Comparison of ENCODE assay signal across 15 cellular contexts in genomic region chr15:41577863-41578735, GRCh38. TPM values are rescaled to one million over a fixed set of nuclear protein-coding genes. Genes with fewer than 3 reads are reported as not detected.
DNase-seq lines count a peak whose midpoint lies in the region; ATAC-seq and TF ChIP-seq lines count a peak whose summit lies in the region.
"Had no signal": no experiment of that assay in that cellular context is flagged by ENCODE, and none has a peak within 500 bp of the region (broad histone marks: within the 10 kb centered on the region; RNA-seq: fewer than 3 reads in every experiment).

No MANE protein-coding gene starts in this region.

- no peaks in the 10 kb centered on the region for H3K27me3 ChIP-seq in gastroesophageal sphincter
- H3K27me3 ChIP-seq: brain microvascular endothelial cell had no signal

- H3K9me3 Mint-ChIP-seq in osteocyte (ENCODE audit: unreplicated experiment) = no peaks in the 10 kb centered on the region
- H3K9me3 Mint-ChIP-seq: naive thymus-derived CD8-positive, alpha-beta T cell had no signal

- H3K27ac Mint-ChIP-seq in osteocyte (ENCODE audit: unreplicated experiment) = peak overlapping the region; percentile 23
- H3K27ac Mint-ChIP-seq: naive thymus-derived CD8-positive, alpha-beta T cell had no signal

- TF ChIP-seq CTCF in gastroesophageal sphincter (IDR thresholded peaks at IDR 0.05) = no peak
- no peak for TF ChIP-seq CTCF in osteocyte (IDR thresholded peaks at IDR 0.05)

- peaks cover 3% of the 10 kb centered on the region for H3K36me3 Mint-ChIP-seq in osteocyte (ENCODE audit: unreplicated experiment)
- H3K36me3 Mint-ChIP-seq: naive thymus-derived CD8-positive, alpha-beta T cell had no signal

- H3K36me3 ChIP-seq in gastroesophageal sphincter = peaks cover 0 to 23% of the 10 kb centered on the region in 2 donors
- H3K36me3 ChIP-seq: brain microvascular endothelial cell had no signal

- no peak for TF ChIP-seq EP300 in gastroesophageal sphincter (IDR thresholded peaks at IDR 0.05)

- no peak for TF ChIP-seq POLR2A in gastroesophageal sphincter (IDR thresholded peaks at IDR 0.05)

- no CpG with 5 or more reads among the region's 12 CpGs for WGBS in gastroesophageal sphincter (ENCODE audit: low coverage in 1 of 2), 2 donors

- H3K4me3 ChIP-seq in gastroesophageal sphincter = no peak overlapping the region
- H3K4me3 ChIP-seq: BLaER1 had no signal

- H3K9me3 ChIP-seq in gastroesophageal sphincter = no peaks in the 10 kb centered on the region
- H3K9me3 ChIP-seq: BLaER1 had no signal

- peaks cover 8% of the 10 kb centered on the region for H3K4me1 Mint-ChIP-seq in osteocyte (ENCODE audit: unreplicated experiment)
- H3K4me1 Mint-ChIP-seq: naive thymus-derived CD8-positive, alpha-beta T cell had no signal

- ATAC-seq in gastroesophageal sphincter = peak; percentile 28
- no peak for ATAC-seq in HG03457 (IDR thresholded peaks at IDR 0.05; ENCODE audit: unreplicated experiment)
- ATAC-seq in HG02870 (IDR thresholded peaks at IDR 0.05; ENCODE audit: unreplicated experiment) = no peak
- ATAC-seq: activated CD4-positive, CD25-positive, alpha-beta regulatory T cell treated with anti-CD3 and anti-CD28 coated beads, Interleukin-2, amount 50 U/mL, for 24 hours; naive thymus-derived CD8-positive, alpha-beta T cell had no signal

- H3K27ac ChIP-seq in gastroesophageal sphincter = peak overlapping the region in 2 of 4 donors; percentile 22 to 36
- H3K27ac ChIP-seq: BLaER1, brain microvascular endothelial cell had no signal

- H3K4me1 ChIP-seq in gastroesophageal sphincter = peaks cover 0 to 13% (median 0%) of the 10 kb centered on the region in 3 donors
- H3K4me1 ChIP-seq: BLaER1 had no signal

- H3K4me3 Mint-ChIP-seq in osteocyte (ENCODE audit: unreplicated experiment) = no peak overlapping the region
- H3K4me3 Mint-ChIP-seq: naive thymus-derived CD8-positive, alpha-beta T cell had no signal

- peak; percentile 70 for DNase-seq in COR-L47 (lab: John Stamatoyannopoulos, UW)
- peak; percentile 5 for DNase-seq in NCI-H2196 treated with DMSO at 0.1 percent for 48 hours (lab: John Stamatoyannopoulos, UW; ENCODE audit: unreplicated experiment)
- DNase-seq in osteocyte (ENCODE audit: extremely low spot score, unreplicated experiment) = no peak
- DNase-seq in stimulated activated CD4-positive, alpha-beta T cell treated with anti-CD3 and anti-CD28 coated beads, Interleukin-4, amount 100 ng/mL, for 4 hours = no peak
- DNase-seq in NCI-H2107 treated with DMSO at 0.1 percent for 48 hours (lab: John Stamatoyannopoulos, UW; ENCODE audit: unreplicated experiment) = no peak
- DNase-seq: brain microvascular endothelial cell; naive thymus-derived CD8-positive, alpha-beta T cell; NCI-H1092; NCI-H774; stimulated activated CD4-positive, alpha-beta T cell treated with anti-CD3 and anti-CD28 coated beads, Interleukin-12 subunit alpha, Interleukin-12 subunit beta, amount 100 ng/mL, for 4 hours had no signal

- no peaks in the 10 kb centered on the region for H3K27me3 Mint-ChIP-seq in osteocyte (ENCODE audit: unreplicated experiment)

RNA-seq across cellular contexts. Expression of gene TYRO3, which starts 19.1 kb away (rescaled TPM):
- total RNA-seq in gastroesophageal sphincter (1 to 10 TPM; 3.1 to 9.5 (median 8.4) TPM), osteocyte (8.1 and 8.3 TPM in 2 replicates)

RNA-seq across cellular contexts. Expression of gene RPAP1, which starts 34.0 kb away (rescaled TPM):
- total RNA-seq in gastroesophageal sphincter (10 to 100 TPM; 10.4 to 33.1 (median 12.6) TPM), osteocyte (36.1 TPM in 2 replicates)

Comparison
In these comparisons a context has a peak if more than half of its experiments do, and no peak if none do; other contexts are left out.
1. DNase-seq: peak in COR-L47 (single experiment) and NCI-H2196 treated with DMSO at 0.1 percent for 48 hours (single experiment); none in osteocyte (single experiment), stimulated activated CD4-positive, alpha-beta T cell treated with anti-CD3 and anti-CD28 coated beads, Interleukin-4, amount 100 ng/mL, for 4 hours (0 of 2) and NCI-H2107 treated with DMSO at 0.1 percent for 48 hours (single experiment).